32 cellular contexts compared by ENCODE assay signal in the genomic region with DNA sequence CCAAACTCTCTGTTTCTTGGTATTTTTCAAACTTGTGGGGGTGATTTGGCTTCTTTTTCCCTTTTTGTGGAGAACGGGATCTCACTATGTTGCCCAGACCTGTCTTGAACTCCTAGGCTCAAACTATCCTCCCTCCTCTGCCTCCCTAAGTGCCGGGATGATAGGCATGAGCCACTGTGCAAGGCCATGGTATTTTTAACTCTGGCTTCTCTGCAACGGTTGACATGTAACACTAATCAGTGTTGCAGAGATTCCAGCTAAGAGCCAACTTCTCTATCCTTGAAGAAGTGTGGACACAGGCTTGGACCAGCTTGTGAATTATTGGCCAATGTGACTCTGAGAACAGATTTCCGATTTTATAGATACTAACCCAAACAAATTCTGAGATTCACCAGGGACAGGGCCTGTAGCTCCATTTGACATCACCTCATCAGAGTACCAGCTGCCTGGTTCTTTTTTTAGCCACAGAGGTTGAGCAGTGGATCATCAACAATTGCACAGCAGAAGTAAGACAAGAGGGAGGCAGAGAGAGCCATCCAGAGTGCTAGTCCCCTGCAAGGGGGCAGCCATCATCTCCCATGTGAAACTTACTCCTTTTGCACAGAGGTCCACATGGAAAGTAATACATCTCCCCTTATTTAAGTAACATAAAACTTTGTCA.
"Had no signal": no experiment of that assay in that cellular context is flagged by ENCODE, and none has a peak within 500 bp of the region (broad histone marks: within the 10 kb centered on the region; RNA-seq: fewer than 3 reads in every experiment).

No MANE protein-coding gene starts in this region.

- H3K27me3 ChIP-seq: Peyer's patch had no signal

- DNase-seq: activated CD4-positive, alpha-beta memory T cell treated with anti-CD3 and anti-CD28 coated beads, Interleukin-2, amount 10 ng/mL, durations not matched to agents 7 days and 5 days; activated CD4-positive, alpha-beta T cell treated with anti-CD3 and anti-CD28 coated beads for 1 hour; activated CD4-positive, alpha-beta T cell treated with anti-CD3 and anti-CD28 coated beads for 48 hours; activated CD4-positive, CD25-positive, alpha-beta regulatory T cell; activated CD8-positive, alpha-beta memory T cell treated with anti-CD3 and anti-CD28 coated beads for 24 hours; activated CD8-positive, alpha-beta memory T cell treated with anti-CD3 and anti-CD28 coated beads, Interleukin-2, amount 10 ng/mL, durations not matched to agents 7 days and 5 days; activated CD8-positive, alpha-beta memory T cell treated with anti-CD3 and anti-CD28 coated beads, Interleukin-2, amount 50 U/mL, for 48 hours; activated effector memory CD4-positive, alpha-beta T cell treated with Interleukin-2 at 50 U/mL for 16 hours; activated naive CD4-positive, alpha-beta T cell treated with anti-CD3 and anti-CD28 coated beads, Interleukin-2, amount 10 ng/mL, durations not matched to agents 7 days and 5 days; activated naive CD8-positive, alpha-beta T cell treated with anti-CD3 and anti-CD28 coated beads, Interleukin-2, amount 50 U/mL, for 24 hours; activated T-cell treated with anti-CD3 and anti-CD28 coated beads, Interleukin-2, amount 50 U/mL, for 48 hours; anterior cingulate cortex; Karpas-422; KBM-7; NCI-H1092; NCI-H1436 treated with DMSO at 0.1 percent for 48 hours; NCI-H1694 treated with DMSO at 0.1 percent for 48 hours; NCI-H2029; NCI-H345; NCI-H524 treated with DMSO at 0.1 percent for 48 hours; NCI-H748 treated with DMSO at 0.1 percent for 48 hours; NK-92 treated with Interleukin-12 subunit alpha and Interleukin-12 subunit beta, amount 100 ng/mL, for 24 hours; PC-3; Peyer's patch; RPMI8226; SW 1271; T-helper 1 cell; T-helper 2 cell; T-helper 9 cell had no signal

- H3K36me3 Mint-ChIP-seq: activated CD8-positive, alpha-beta memory T cell treated with anti-CD3 and anti-CD28 coated beads, Interleukin-2, amount 10 ng/mL, durations not matched to agents 7 days and 5 days; activated naive CD4-positive, alpha-beta T cell treated with anti-CD3 and anti-CD28 coated beads, Interleukin-2, amount 10 ng/mL, durations not matched to agents 7 days and 5 days; activated naive CD8-positive, alpha-beta T cell; brain had no signal

- H3K36me3 ChIP-seq: Peyer's patch had no signal

- H3K27me3 Mint-ChIP-seq: activated CD4-positive, alpha-beta memory T cell treated with anti-CD3 and anti-CD28 coated beads, Interleukin-2, amount 10 ng/mL, durations not matched to agents 7 days and 5 days; activated CD8-positive, alpha-beta memory T cell treated with anti-CD3 and anti-CD28 coated beads, Interleukin-2, amount 10 ng/mL, durations not matched to agents 7 days and 5 days; activated naive CD4-positive, alpha-beta T cell treated with anti-CD3 and anti-CD28 coated beads, Interleukin-2, amount 10 ng/mL, durations not matched to agents 7 days and 5 days; activated naive CD8-positive, alpha-beta T cell; activated naive CD8-positive, alpha-beta T cell treated with anti-CD3 and anti-CD28 coated beads, Interleukin-2, amount 50 U/mL, for 24 hours; brain had no signal

- H3K27ac ChIP-seq: Peyer's patch, VCaP had no signal

- ATAC-seq: activated CD8-positive, alpha-beta memory T cell treated with anti-CD3 and anti-CD28 coated beads, Interleukin-2, amount 10 ng/mL, durations not matched to agents 7 days and 5 days; activated naive CD8-positive, alpha-beta T cell treated with anti-CD3 and anti-CD28 coated beads, Interleukin-2, amount 50 U/mL, for 24 hours; PC-3 had no signal

- H3K4me3 Mint-ChIP-seq: activated CD4-positive, alpha-beta memory T cell treated with anti-CD3 and anti-CD28 coated beads, Interleukin-2, amount 10 ng/mL, durations not matched to agents 7 days and 5 days; activated CD8-positive, alpha-beta memory T cell treated with anti-CD3 and anti-CD28 coated beads, Interleukin-2, amount 10 ng/mL, durations not matched to agents 7 days and 5 days; activated naive CD4-positive, alpha-beta T cell treated with anti-CD3 and anti-CD28 coated beads, Interleukin-2, amount 10 ng/mL, durations not matched to agents 7 days and 5 days; activated naive CD8-positive, alpha-beta T cell; activated naive CD8-positive, alpha-beta T cell treated with anti-CD3 and anti-CD28 coated beads, Interleukin-2, amount 50 U/mL, for 24 hours; brain had no signal

- H3K4me3 ChIP-seq: Peyer's patch had no signal

- H3K27ac Mint-ChIP-seq: activated CD4-positive, alpha-beta memory T cell treated with anti-CD3 and anti-CD28 coated beads, Interleukin-2, amount 10 ng/mL, durations not matched to agents 7 days and 5 days; activated CD8-positive, alpha-beta memory T cell treated with anti-CD3 and anti-CD28 coated beads, Interleukin-2, amount 10 ng/mL, durations not matched to agents 7 days and 5 days; activated naive CD4-positive, alpha-beta T cell treated with anti-CD3 and anti-CD28 coated beads, Interleukin-2, amount 10 ng/mL, durations not matched to agents 7 days and 5 days; activated naive CD8-positive, alpha-beta T cell; activated naive CD8-positive, alpha-beta T cell treated with anti-CD3 and anti-CD28 coated beads, Interleukin-2, amount 50 U/mL, for 24 hours; brain had no signal

- H3K9me3 ChIP-seq: Peyer's patch had no signal

- H3K4me1 Mint-ChIP-seq: activated CD4-positive, alpha-beta memory T cell treated with anti-CD3 and anti-CD28 coated beads, Interleukin-2, amount 10 ng/mL, durations not matched to agents 7 days and 5 days; activated CD8-positive, alpha-beta memory T cell treated with anti-CD3 and anti-CD28 coated beads, Interleukin-2, amount 10 ng/mL, durations not matched to agents 7 days and 5 days; activated naive CD4-positive, alpha-beta T cell treated with anti-CD3 and anti-CD28 coated beads, Interleukin-2, amount 10 ng/mL, durations not matched to agents 7 days and 5 days; activated naive CD8-positive, alpha-beta T cell treated with anti-CD3 and anti-CD28 coated beads, Interleukin-2, amount 50 U/mL, for 24 hours; brain had no signal

- H3K4me1 ChIP-seq: Peyer's patch had no signal
